In the genomic region with DNA sequence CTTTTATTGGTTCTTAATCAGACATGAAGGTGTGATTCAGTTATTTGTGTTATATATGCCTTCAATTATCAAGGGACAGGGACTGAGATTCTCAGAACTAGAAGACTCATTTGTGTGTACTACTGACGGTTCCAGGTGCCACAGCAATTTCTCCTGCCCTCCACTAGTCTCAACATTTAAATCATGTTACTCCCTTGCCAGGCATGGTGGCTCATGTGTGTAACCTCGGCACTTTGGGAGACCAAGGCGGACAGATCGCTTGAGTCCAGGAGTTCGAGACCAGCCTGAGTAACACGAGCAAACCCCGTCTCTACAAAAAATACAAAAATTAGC, we compare ENCODE assay signal across 9 cellular contexts. TPM values are rescaled to one million over a fixed set of nuclear protein-coding genes. Genes with fewer than 3 reads are reported as not detected.
DNase-seq lines count a peak whose midpoint lies in the region; ATAC-seq and TF ChIP-seq lines count a peak whose summit lies in the region.
"Had no signal": no experiment of that assay in that cellular context is flagged by ENCODE, and none has a peak within 500 bp of the region (broad histone marks: within the 10 kb centered on the region; RNA-seq: fewer than 3 reads in every experiment).

No MANE protein-coding gene starts in this region.

- H3K4me1 ChIP-seq in left ventricle myocardium inferior: peaks cover 65% of the 10 kb centered on the region
- peaks cover 0 to 36% of the 10 kb centered on the region in 2 donors for H3K4me1 ChIP-seq in right atrium auricular region
- peaks cover 0 to 9% of the 10 kb centered on the region in 2 donors for H3K4me1 ChIP-seq in ascending aorta
- peaks cover 45% of the 10 kb centered on the region for H3K4me1 ChIP-seq in lower lobe of right lung
- peaks cover 37% of the 10 kb centered on the region for H3K4me1 ChIP-seq in vagina

- TF ChIP-seq CTCF in left ventricle myocardium inferior (IDR thresholded peaks at IDR 0.05; ENCODE audit: borderline replicate concordance): no peak
- TF ChIP-seq CTCF in right atrium auricular region (IDR thresholded peaks at IDR 0.05): no peak
- no peak for TF ChIP-seq CTCF in ascending aorta (IDR thresholded peaks at IDR 0.05)
- TF ChIP-seq CTCF in lower lobe of right lung (IDR thresholded peaks at IDR 0.05): no peak
- TF ChIP-seq CTCF in vagina (IDR thresholded peaks at IDR 0.05): no peak

- H3K36me3 ChIP-seq in left ventricle myocardium inferior (peaks cover 18% of the 10 kb centered on the region), right atrium auricular region (peaks cover 14% of the 10 kb centered on the region), ascending aorta (peaks cover 6 to 16% of the 10 kb centered on the region in 2 donors), lower lobe of right lung (peaks cover 15% of the 10 kb centered on the region), vagina (peaks cover 0 to 14% of the 10 kb centered on the region in 2 donors)

- intact Hi-C loops in left ventricle myocardium inferior (cut with micrococcal nuclease) (loop anchor here (5.0 kb wide), 1 partner anchor 55 kb away; no protein-coding TSS in a partner anchor), ascending aorta (cut with DNase I) (loop anchor here (2.0 to 10.0 kb wide), 5 partner anchors 55 to 1998 kb away; partner anchors contain the start of genes PTGR3 and ZNF516), lower lobe of right lung (cut with DNase I) (no loop called here), vagina (cut with DNase I) (loop anchor here (5.0 kb wide), 1 partner anchor 100 kb away; the partner anchor contains the start of gene ZNF407)

- H3K27ac ChIP-seq in left ventricle myocardium inferior (replicated peaks) (peak overlapping the region; percentile 95), right atrium auricular region (peak overlapping the region in 1 of 2 donors; percentile 92), ascending aorta (peak overlapping the region; percentile 88 to 97), lower lobe of right lung (peak overlapping the region; percentile 98), vagina (no peak overlapping the region)

- TF ChIP-seq POLR2A in vagina (IDR thresholded peaks at IDR 0.05): no peak

- H3K27me3 ChIP-seq in left ventricle myocardium inferior (ENCODE audit: low read depth) (no peaks in the 10 kb centered on the region), right atrium auricular region (no peaks in the 10 kb centered on the region), ascending aorta (no peaks in the 10 kb centered on the region), lower lobe of right lung (ENCODE audit: low read depth) (no peaks in the 10 kb centered on the region), vagina (no peaks in the 10 kb centered on the region)

- DNase-seq in left ventricle myocardium inferior (no peak), right atrium auricular region (ENCODE audit: low spot score) (no peak), ascending aorta (ENCODE audit: low spot score in 2 of 2) (no peak), lower lobe of right lung (no peak), vagina (ENCODE audit: extremely low spot score in 2 of 2) (no peak), GM19238 (ENCODE audit: insufficient read length, low spot score) (no peak), T-helper 9 cell (no peak)
- no peak for DNase-seq in NK-92 treated with Interleukin-12 subunit alpha and Interleukin-12 subunit beta, amount 100 ng/mL, for 24 hours (lab: John Stamatoyannopoulos, UW)

- H3K4me3 ChIP-seq in left ventricle myocardium inferior (peak overlapping the region; percentile 87), right atrium auricular region (peak overlapping the region in 1 of 2 donors; percentile 92), ascending aorta (peak overlapping the region; percentile 75 to 87), lower lobe of right lung (peak overlapping the region; percentile 94), vagina (peak overlapping the region; percentile 84 to 99)

- ATAC-seq in lower lobe of right lung: no peak

- H3K9me3 ChIP-seq in left ventricle myocardium inferior (replicated peaks) (no peaks in the 10 kb centered on the region), right atrium auricular region (no peaks in the 10 kb centered on the region), ascending aorta (no peaks in the 10 kb centered on the region), lower lobe of right lung (no peaks in the 10 kb centered on the region), vagina (no peaks in the 10 kb centered on the region)

RNA-seq across cellular contexts. Expression of gene CNDP2, which starts 1.1 kb away (rescaled TPM):
- total RNA-seq in left ventricle myocardium inferior (71.0 TPM), right atrium auricular region (10 to 100 TPM; 31.2 to 62.6 TPM), ascending aorta (33.5 TPM), lower lobe of right lung (237 TPM), vagina (52.5 TPM)

RNA-seq across cellular contexts. Expression of gene CNDP1, which starts 37.0 kb away (rescaled TPM):
- total RNA-seq in left ventricle myocardium inferior (not detected), right atrium auricular region (not detected), ascending aorta (not detected), lower lobe of right lung (not detected), vagina (9.8 TPM)
- total RNA-seq: pulmonary artery endothelial cell had no signal

RNA-seq across cellular contexts. Expression of gene DIPK1C, which starts 40.2 kb away (rescaled TPM):
- total RNA-seq in left ventricle myocardium inferior: 6.4 TPM
- 1 to 10 TPM in 1 of 2 donors, not detected in 1; 2.6 TPM for total RNA-seq in right atrium auricular region
- not detected for total RNA-seq in ascending aorta
- total RNA-seq in lower lobe of right lung: not detected
- total RNA-seq in vagina: not detected
- total RNA-seq: pulmonary artery endothelial cell had no signal

Comparison
In these comparisons a context has a peak if more than half of its experiments do, and no peak if none do; other contexts are left out.
1. RNA of gene CNDP1, which starts 37.0 kb away (total RNA-seq): 9.8 TPM in vagina (single experiment); not detected in left ventricle myocardium inferior (single experiment), not detected in right atrium auricular region, not detected in ascending aorta (single experiment) and not detected in lower lobe of right lung (single experiment); every median in the first group is over 10 times any median in the second.